In genomic region chr2:158776236-158776635, GRCh38 we compare ENCODE assay signal across 21 cellular contexts. TPM values are rescaled to one million over a fixed set of nuclear protein-coding genes. Genes with fewer than 3 reads are reported as not detected.
"Had no signal": no experiment of that assay in that cellular context is flagged by ENCODE, and none has a peak within 500 bp of the region (broad histone marks: within the 10 kb centered on the region; RNA-seq: fewer than 3 reads in every experiment).

No MANE protein-coding gene starts in this region.

- H3K36me3 Mint-ChIP-seq: activated naive CD4-positive, alpha-beta T cell treated with anti-CD3 and anti-CD28 coated beads, Interleukin-2, amount 10 ng/mL, durations not matched to agents 7 days and 5 days; immature natural killer cell; stimulated activated effector memory CD8-positive, alpha-beta T cell treated with anti-CD3 and anti-CD28 coated beads, Interleukin-12 subunit alpha, Interleukin-12 subunit beta, amount 100 ng/mL, for 72 hours had no signal

- FAIRE-seq: astrocyte, bronchial epithelial cell had no signal

- H3K4me3 ChIP-seq: gastrocnemius medialis, heart left ventricle, psoas muscle, right lobe of liver, thoracic aorta, upper lobe of right lung had no signal

- H3K27me3 ChIP-seq: gastrocnemius medialis, heart left ventricle, right lobe of liver, upper lobe of right lung had no signal

- H3K27ac ChIP-seq: epithelial cell of prostate, gastrocnemius medialis, heart left ventricle, psoas muscle, right lobe of liver, thoracic aorta, upper lobe of right lung had no signal

- H3K4me1 ChIP-seq: psoas muscle, right lobe of liver, upper lobe of right lung had no signal

- H3K36me3 ChIP-seq: gastrocnemius medialis, heart left ventricle, right lobe of liver, thoracic aorta, upper lobe of right lung had no signal

- H3K27ac Mint-ChIP-seq: activated naive CD4-positive, alpha-beta T cell treated with anti-CD3 and anti-CD28 coated beads, Interleukin-2, amount 10 ng/mL, durations not matched to agents 7 days and 5 days; activated T-helper 17 cell treated with anti-CD3 and anti-CD28 coated beads, Interleukin-2, amount 50 U/mL, for 72 hours; effector memory CD8-positive, alpha-beta T cell; immature natural killer cell; stimulated activated effector memory CD8-positive, alpha-beta T cell treated with anti-CD3 and anti-CD28 coated beads, Interleukin-12 subunit alpha, Interleukin-12 subunit beta, amount 100 ng/mL, for 72 hours had no signal

- DNase-seq: activated naive CD4-positive, alpha-beta T cell treated with anti-CD3 and anti-CD28 coated beads, Interleukin-2, amount 10 ng/mL, durations not matched to agents 7 days and 5 days; activated T-cell treated with anti-CD3 and anti-CD28 coated beads for 4 hours; dermis blood vessel endothelial cell; effector memory CD8-positive, alpha-beta T cell; gastrocnemius medialis; heart left ventricle; immature natural killer cell; psoas muscle; right lobe of liver; stimulated activated CD4-positive, alpha-beta T cell treated with anti-CD3 and anti-CD28 coated beads, Interleukin-2, amount 100 ng/mL, for 24 hours; upper lobe of right lung had no signal

- H3K9me3 ChIP-seq: gastrocnemius medialis, heart left ventricle, psoas muscle, right lobe of liver, thoracic aorta, upper lobe of right lung had no signal

- H3K27me3 Mint-ChIP-seq: activated naive CD4-positive, alpha-beta T cell treated with anti-CD3 and anti-CD28 coated beads, Interleukin-2, amount 10 ng/mL, durations not matched to agents 7 days and 5 days; activated T-helper 17 cell treated with anti-CD3 and anti-CD28 coated beads, Interleukin-2, amount 50 U/mL, for 72 hours had no signal

- H3K4me3 Mint-ChIP-seq: activated naive CD4-positive, alpha-beta T cell treated with anti-CD3 and anti-CD28 coated beads, Interleukin-2, amount 10 ng/mL, durations not matched to agents 7 days and 5 days; activated T-helper 17 cell treated with anti-CD3 and anti-CD28 coated beads, Interleukin-2, amount 50 U/mL, for 72 hours; effector memory CD8-positive, alpha-beta T cell; immature natural killer cell; neural crest cell; stimulated activated effector memory CD8-positive, alpha-beta T cell treated with anti-CD3 and anti-CD28 coated beads, Interleukin-12 subunit alpha, Interleukin-12 subunit beta, amount 100 ng/mL, for 72 hours had no signal

- H3K9me3 Mint-ChIP-seq: activated naive CD4-positive, alpha-beta T cell treated with anti-CD3 and anti-CD28 coated beads, Interleukin-2, amount 10 ng/mL, durations not matched to agents 7 days and 5 days; activated T-helper 17 cell treated with anti-CD3 and anti-CD28 coated beads, Interleukin-2, amount 50 U/mL, for 72 hours; effector memory CD8-positive, alpha-beta T cell; immature natural killer cell; neural crest cell; stimulated activated effector memory CD8-positive, alpha-beta T cell treated with anti-CD3 and anti-CD28 coated beads, Interleukin-12 subunit alpha, Interleukin-12 subunit beta, amount 100 ng/mL, for 72 hours had no signal

- ATAC-seq: activated CD4-positive, CD25-positive, alpha-beta regulatory T cell treated with anti-CD3 and anti-CD28 coated beads, Interleukin-2, amount 50 U/mL, for 24 hours; activated T-helper 17 cell treated with anti-CD3 and anti-CD28 coated beads, Interleukin-2, amount 50 U/mL, for 72 hours; effector memory CD8-positive, alpha-beta T cell; gastrocnemius medialis; heart left ventricle; psoas muscle; right lobe of liver; stimulated activated effector memory CD8-positive, alpha-beta T cell treated with anti-CD3 and anti-CD28 coated beads, Interleukin-12 subunit alpha, Interleukin-12 subunit beta, amount 100 ng/mL, for 72 hours; upper lobe of right lung had no signal

- H3K4me1 Mint-ChIP-seq: activated naive CD4-positive, alpha-beta T cell treated with anti-CD3 and anti-CD28 coated beads, Interleukin-2, amount 10 ng/mL, durations not matched to agents 7 days and 5 days; activated T-helper 17 cell treated with anti-CD3 and anti-CD28 coated beads, Interleukin-2, amount 50 U/mL, for 72 hours; immature natural killer cell; stimulated activated effector memory CD8-positive, alpha-beta T cell treated with anti-CD3 and anti-CD28 coated beads, Interleukin-12 subunit alpha, Interleukin-12 subunit beta, amount 100 ng/mL, for 72 hours had no signal

RNA-seq across cellular contexts. Expression of gene DAPL1, which starts 18.9 kb away (rescaled TPM):
- total RNA-seq: activated T-helper 17 cell treated with anti-CD3 and anti-CD28 coated beads, Interleukin-2, amount 50 U/mL, for 72 hours; astrocyte; bronchial epithelial cell; dermis blood vessel endothelial cell; gastrocnemius medialis; heart left ventricle; mesenteric fat pad; neural crest cell; osteoblast; psoas muscle; right lobe of liver; thoracic aorta; upper lobe of right lung had no signal
- polyA plus RNA-seq: immature natural killer cell, psoas muscle had no signal
